In the genomic region with DNA sequence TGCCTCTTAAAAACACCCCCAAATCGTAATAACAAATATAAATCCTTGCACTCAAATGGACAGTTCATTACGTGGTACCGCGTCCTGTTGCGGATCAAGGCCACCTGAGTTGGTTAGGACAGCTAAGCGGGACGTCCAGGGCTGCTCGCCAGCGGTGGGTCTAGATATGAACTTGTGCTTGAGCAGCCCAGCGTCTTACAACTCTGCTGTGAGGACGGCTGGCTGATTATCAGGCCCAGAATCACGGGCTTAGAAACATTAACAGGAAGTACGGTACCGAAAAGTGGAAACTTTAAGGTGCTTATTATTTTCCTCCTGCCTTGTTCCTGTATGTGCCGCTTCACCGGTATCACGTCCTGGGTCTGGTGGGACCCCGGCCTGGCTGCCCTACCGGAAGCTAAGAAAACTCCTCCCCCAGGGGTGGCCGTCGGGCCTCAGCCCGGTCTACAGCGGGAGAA, we compare ENCODE assay signal across 8 cellular contexts. TPM values are rescaled to one million over a fixed set of nuclear protein-coding genes. Genes with fewer than 3 reads are reported as not detected.
DNase-seq lines count a peak whose midpoint lies in the region; ATAC-seq and TF ChIP-seq lines count a peak whose summit lies in the region.

No MANE protein-coding gene starts in this region.

- TF ChIP-seq CTCF in 22Rv1 (IDR thresholded peaks at IDR 0.05) (no peak), GM12875 (IDR thresholded peaks at IDR 0.05; ENCODE audit: borderline replicate concordance, insufficient read depth, low read depth, low read length) (no peak), esophagus squamous epithelium (IDR thresholded peaks at IDR 0.05) (no peak), ovary (IDR thresholded peaks at IDR 0.05) (no peak)

- intact Hi-C loops in esophagus squamous epithelium (cut with DNase I), result no loop called here
- intact Hi-C loops in ovary (cut with DNase I), result no loop called here

- H3K27ac ChIP-seq in 22Rv1, result peak overlapping the region; percentile 98
- peak overlapping the region; percentile 98 to 100 (median 98) for H3K27ac ChIP-seq in esophagus squamous epithelium
- peak overlapping the region; percentile 97 to 98 for H3K27ac ChIP-seq in ovary

- H3K27me3 ChIP-seq in esophagus squamous epithelium (no peaks in the 10 kb centered on the region), ovary (no peaks in the 10 kb centered on the region)

- H3K4me3 ChIP-seq in GM12875 (ENCODE audit: low read depth, low read length), result peak overlapping the region; percentile 71
- peak overlapping the region; percentile 75 to 96 (median 84) for H3K4me3 ChIP-seq in esophagus squamous epithelium
- H3K4me3 ChIP-seq in ovary, result peak overlapping the region; percentile 66

- H3K36me3 ChIP-seq in esophagus squamous epithelium, result peaks cover 0 to 15% (median 0%) of the 10 kb centered on the region in 3 donors
- H3K36me3 ChIP-seq in ovary, result no peaks in the 10 kb centered on the region

- peak; percentile 30 for ATAC-seq in HG03342 (IDR thresholded peaks at IDR 0.05; ENCODE audit: unreplicated experiment)
- no peak for ATAC-seq in GM19023 (IDR thresholded peaks at IDR 0.05; ENCODE audit: unreplicated experiment)
- no peak for ATAC-seq in GM18511 (IDR thresholded peaks at IDR 0.05; ENCODE audit: unreplicated experiment)

- DNase-seq in SKM-1 (lab: John Stamatoyannopoulos, UW; ENCODE audit: unreplicated experiment) (peak; percentile 50), esophagus squamous epithelium (lab: John Stamatoyannopoulos, UW) (no peak), ovary (peak; percentile 46 to 66 (median 64))

- WGBS in esophagus squamous epithelium, 2 donors, result 73 to 75% methylated on average over 16 to 18 of the region's 23 CpGs
- WGBS in ovary, 3 donors, result 37 to 51% (median 43%) methylated on average over 23 of the region's 23 CpGs

- TF ChIP-seq POLR2A in esophagus squamous epithelium (IDR thresholded peaks at IDR 0.05), result no peak
- no peak for TF ChIP-seq POLR2A in ovary (IDR thresholded peaks at IDR 0.05)

- H3K4me1 ChIP-seq in esophagus squamous epithelium (peaks cover 30 to 45% (median 31%) of the 10 kb centered on the region in 3 donors), ovary (ENCODE audit: insufficient read depth) (peaks cover 25% of the 10 kb centered on the region)

- H3K9me3 ChIP-seq in esophagus squamous epithelium (no peaks in the 10 kb centered on the region), ovary (no peaks in the 10 kb centered on the region)

- TF ChIP-seq EP300 in ovary (IDR thresholded peaks at IDR 0.05), result no peak

RNA-seq across cellular contexts. Expression of a gene that starts 0.8 kb away (rescaled TPM):
- total RNA-seq in esophagus squamous epithelium (100 to 1,000 TPM in 3 of 4 donors, 10 to 100 TPM in 1; 80.7 to 290 (median 233) TPM), ovary (100 to 1,000 TPM; 300 to 736 (median 470) TPM)
- 100 to 1,000 TPM; 524 to 602 TPM for polyA plus RNA-seq in ovary

RNA-seq across cellular contexts. Expression of a gene that starts 25.5 kb away (rescaled TPM):
- total RNA-seq in esophagus squamous epithelium (100 to 1,000 TPM; 186 to 446 (median 288) TPM), ovary (100 to 1,000 TPM; 136 to 498 (median 172) TPM)
- polyA plus RNA-seq in ovary, result 100 to 1,000 TPM in 1 of 2 donors, 1 to 10 TPM in 1; 8.9 to 385 TPM

RNA-seq across cellular contexts. Expression of a gene that starts 31.6 kb away (rescaled TPM):
- total RNA-seq in esophagus squamous epithelium (100 to 1,000 TPM; 188 to 463 (median 228) TPM), ovary (1 to 10 TPM in 3 of 7 donors, under 1 TPM in 4; 0.46 to 1.3 (median 0.92) TPM)
- 1 to 10 TPM in 1 of 2 donors, not detected in 1; 1.3 TPM for polyA plus RNA-seq in ovary

RNA-seq across cellular contexts. Expression of a gene that starts 35.8 kb away (rescaled TPM):
- total RNA-seq in esophagus squamous epithelium (not detected), ovary (10 to 100 TPM in 1 of 7 donors, 1 to 10 TPM in 1, under 1 TPM in 3, not detected in 2; 0.36 to 26.8 (median 0.82) TPM)
- not detected for polyA plus RNA-seq in ovary

RNA-seq across cellular contexts. Expression of a gene that starts 46.7 kb away (rescaled TPM):
- total RNA-seq in esophagus squamous epithelium, result not detected
- total RNA-seq in ovary, result under 1 TPM in 1 of 7 donors, not detected in 6; 0.20 TPM
- polyA plus RNA-seq in ovary, result not detected

Comparison
In these comparisons a context has a peak if more than half of its experiments do, and no peak if none do; other contexts are left out.
1. RNA of a gene that starts 31.6 kb away (total RNA-seq): 188 to 463 TPM in esophagus squamous epithelium; 0.46 to 1.3 TPM in ovary; every median in the first group is over 10 times any median in the second.
2. Peak in every context shown above with its lines, with median percentiles within 50 percentile points of each other: H3K27ac ChIP-seq and H3K4me3 ChIP-seq.